8 cellular contexts compared by ENCODE assay signal in genomic region chr1:58779837-58780585, GRCh38. TPM values are rescaled to one million over a fixed set of nuclear protein-coding genes. Genes with fewer than 3 reads are reported as not detected.
A peak's percentile ranks its signal among the peaks of the same experiment; 100 is the strongest.
DNase-seq lines count a peak whose midpoint lies in the region; ATAC-seq, FAIRE-seq and TF ChIP-seq lines count a peak whose summit lies in the region.

No MANE protein-coding gene starts in this region.

- H3K36me3 ChIP-seq in astrocyte (ENCODE audit: insufficient read depth, low read length) (peaks cover 8% of the 10 kb centered on the region), stomach (peaks cover 0 to 14% (median 9%) of the 10 kb centered on the region in 4 donors)

- H3K79me2 ChIP-seq in astrocyte (ENCODE audit: insufficient read depth, low read length) = peaks cover 38% of the 10 kb centered on the region

- H3K9me3 Mint-ChIP-seq in astrocyte (ENCODE audit: unreplicated experiment) = no peaks in the 10 kb centered on the region

- H3K27ac ChIP-seq in astrocyte (ENCODE audit: low read depth, low read length) (no peak overlapping the region), stomach (peak overlapping the region; percentile 65 to 100 (median 98))

- ATAC-seq in HG03045 (IDR thresholded peaks at IDR 0.05; ENCODE audit: unreplicated experiment) = no peak
- ATAC-seq in HG02798 (IDR thresholded peaks at IDR 0.05; ENCODE audit: poor library complexity, unreplicated experiment) = no peak

- peak overlapping the region; percentile 89 for H3K4me2 ChIP-seq in astrocyte (ENCODE audit: low read length)

- no peak overlapping the region for H2AFZ ChIP-seq in astrocyte (ENCODE audit: low read depth, low read length)

- H3K9me3 ChIP-seq in astrocyte (ENCODE audit: insufficient read depth, low read depth, low read length) = no peaks in the 10 kb centered on the region
- no peaks in the 10 kb centered on the region for H3K9me3 ChIP-seq in stomach

- TF ChIP-seq POLR2A in stomach (IDR thresholded peaks at IDR 0.05) = peak in 2 of 4 donors; percentile 29 to 51

- H3K27ac Mint-ChIP-seq in astrocyte (ENCODE audit: unreplicated experiment) = peak overlapping the region; percentile 99

- H3K4me1 Mint-ChIP-seq in astrocyte (ENCODE audit: low read depth, unreplicated experiment) = peaks cover 6% of the 10 kb centered on the region

- H4K20me1 ChIP-seq in astrocyte (ENCODE audit: insufficient read depth, low read length) = peaks cover 41% of the 10 kb centered on the region

- DNase-seq in DMS53 (lab: John Stamatoyannopoulos, UW) (peak; percentile 94), NCI-H1930 (lab: John Stamatoyannopoulos, UW) (peak; percentile 16 to 62), astrocyte (ENCODE audit: low read depth) (peak; percentile 77), islet precursor cell (peak; percentile 68), stomach (peak; percentile 72), DMS114 treated with DMSO at 0.1 percent for 48 hours (lab: John Stamatoyannopoulos, UW; ENCODE audit: unreplicated experiment) (no peak)

- intact Hi-C loops in stomach (cut with DNase I; ENCODE audit: low total_unique reads) = no loop called here

- H3K4me1 ChIP-seq in astrocyte (ENCODE audit: insufficient read depth, low read length) (peaks cover 5% of the 10 kb centered on the region), stomach (peaks cover 4 to 25% (median 15%) of the 10 kb centered on the region in 4 donors)

- no peak for TF ChIP-seq CTCF in astrocyte (IDR thresholded peaks at IDR 0.05; ENCODE audit: insufficient read depth, low read depth, low read length)
- TF ChIP-seq CTCF in stomach (IDR thresholded peaks at IDR 0.05) = no peak

- WGBS in stomach, 5 donors = 13 to 30% (median 23%) methylated on average over 4 of the region's 4 CpGs

- H3K27me3 Mint-ChIP-seq in astrocyte (ENCODE audit: low read depth, unreplicated experiment) = no peaks in the 10 kb centered on the region

- peak overlapping the region; percentile 98 for H3K4me3 ChIP-seq in astrocyte (ENCODE audit: insufficient read depth, low read depth, low read length)
- peak overlapping the region; percentile 80 to 99 (median 84) for H3K4me3 ChIP-seq in stomach

- no peaks in the 10 kb centered on the region for H3K27me3 ChIP-seq in astrocyte (ENCODE audit: insufficient read depth, low read length)
- no peaks in the 10 kb centered on the region for H3K27me3 ChIP-seq in stomach

- FAIRE-seq in astrocyte (lab: Jason Lieb, UNC) = no peak

- H3K36me3 Mint-ChIP-seq in astrocyte (ENCODE audit: low read depth, unreplicated experiment) = peaks cover 21% of the 10 kb centered on the region

- TF ChIP-seq EP300 in stomach (IDR thresholded peaks at IDR 0.05) = no peak

- H3K4me3 Mint-ChIP-seq in astrocyte (ENCODE audit: unreplicated experiment) = peak overlapping the region; percentile 95

- peak overlapping the region; percentile 99 for H3K9ac ChIP-seq in astrocyte (ENCODE audit: low read length)

RNA-seq across cellular contexts. Expression of gene JUN, which starts 3.8 kb away (rescaled TPM):
- 100 and 101 TPM in 2 replicates for total RNA-seq in astrocyte
- total RNA-seq in stomach = 100 to 1,000 TPM; 169 to 382 (median 244) TPM
- polyA plus RNA-seq in stomach = 100 to 1,000 TPM in 1 of 3 donors, 10 to 100 TPM in 2; 64.9 to 124 (median 78.1) TPM
